ENCODE assay signal across 14 cellular contexts in the genomic region with DNA sequence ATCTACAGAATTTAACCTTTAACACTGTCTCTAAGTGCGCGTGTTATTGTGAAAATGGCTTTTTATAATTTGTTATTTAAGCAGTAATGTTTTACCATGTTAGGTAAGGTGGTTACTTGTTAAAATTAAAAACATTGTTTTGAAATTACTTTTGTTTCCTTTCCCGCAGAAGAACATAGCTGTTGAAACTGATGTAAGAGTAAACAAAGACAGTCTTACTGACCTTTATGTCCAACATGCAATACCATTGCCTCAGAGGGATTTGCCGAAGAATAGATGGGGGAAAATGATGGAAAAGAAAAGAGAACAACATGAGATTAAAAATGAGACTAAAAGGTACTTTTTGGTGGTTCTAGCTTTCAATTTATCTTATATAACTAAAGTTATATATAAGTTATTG. TPM values are rescaled to one million over a fixed set of nuclear protein-coding genes. Genes with fewer than 3 reads are reported as not detected.
DNase-seq lines count a peak whose midpoint lies in the region; ATAC-seq and TF ChIP-seq lines count a peak whose summit lies in the region.
"Had no signal": no experiment of that assay in that cellular context is flagged by ENCODE, and none has a peak within 500 bp of the region (broad histone marks: within the 10 kb centered on the region; RNA-seq: fewer than 3 reads in every experiment).

No MANE protein-coding gene starts in this region.

- H4K20me1 ChIP-seq in GM23338 (replicated peaks; ENCODE audit: insufficient read depth): peaks cover 16% of the 10 kb centered on the region; the same call in 1 of the 2 replicates

- H3K27me3 ChIP-seq in ACC112 (ENCODE audit: insufficient read depth, low read length) (no peaks in the 10 kb centered on the region), GM23338 (ENCODE audit: insufficient read depth) (no peaks in the 10 kb centered on the region), upper lobe of left lung (no peaks in the 10 kb centered on the region)
- H3K27me3 ChIP-seq: pancreas had no signal

- no peaks in the 10 kb centered on the region for H3K9me3 Mint-ChIP-seq in GM23338
- H3K9me3 Mint-ChIP-seq in activated CD8-positive, alpha-beta T cell treated with anti-CD3 and anti-CD28 coated beads, Interleukin-2, amount 10 ng/mL, durations not matched to agents 7 days and 5 days (ENCODE audit: insufficient read depth): no peaks in the 10 kb centered on the region
- no peaks in the 10 kb centered on the region for H3K9me3 Mint-ChIP-seq in mesothelial cell of epicardium
- H3K9me3 Mint-ChIP-seq: CD14-positive monocyte had no signal

- H2AFZ ChIP-seq in ACC112 (ENCODE audit: low read length, unreplicated experiment) (no peak overlapping the region), GM23338 (no peak overlapping the region)

- H3K4me3 ChIP-seq in ACC112 (ENCODE audit: low read depth, low read length) (peak overlapping the region; percentile 97), GM23338 (no peak overlapping the region), upper lobe of left lung (no peak overlapping the region)

- POLR2A ChIA-PET in activated CD8-positive, alpha-beta T cell treated with anti-CD3 and anti-CD28 coated beads, Interleukin-2, amount 10 ng/mL, durations not matched to agents 7 days and 5 days (lab: Charles Lee): interaction anchor here (0.5 kb wide), 1 partner anchor 406 kb away, joined by 3 read pairs; no protein-coding TSS in a partner anchor

- H3K9me3 ChIP-seq in upper lobe of left lung: no peaks in the 10 kb centered on the region
- H3K9me3 ChIP-seq: pancreas had no signal

- H3K27ac Mint-ChIP-seq in GM23338: no peak overlapping the region
- H3K27ac Mint-ChIP-seq in activated CD8-positive, alpha-beta T cell treated with anti-CD3 and anti-CD28 coated beads, Interleukin-2, amount 10 ng/mL, durations not matched to agents 7 days and 5 days: no peak overlapping the region
- H3K27ac Mint-ChIP-seq in mesothelial cell of epicardium: peak overlapping the region; percentile 36

- ATAC-seq in GM23338: no peak
- no peak for ATAC-seq in activated CD8-positive, alpha-beta T cell treated with anti-CD3 and anti-CD28 coated beads, Interleukin-2, amount 10 ng/mL, durations not matched to agents 7 days and 5 days
- no peak for ATAC-seq in upper lobe of left lung (ENCODE audit: low FRiP score in 2 of 2)
- ATAC-seq: left lobe of liver, pancreas had no signal

- TF ChIP-seq CTCF in GM23338 (conservative IDR thresholded peaks at IDR 0.05; ENCODE audit: low read depth in 2 of 2) (no peak), mesothelial cell of epicardium (IDR thresholded peaks at IDR 0.05; ENCODE audit: unreplicated experiment) (no peak), upper lobe of left lung (IDR thresholded peaks at IDR 0.05) (no peak)

- peak overlapping the region; percentile 96; the same call in 1 of the 2 replicates for H3K4me2 ChIP-seq in GM23338

- DNase-seq in GM23338 (ENCODE audit: low spot score) (no peak), mesothelial cell of epicardium (ENCODE audit: low spot score in 2 of 2, unreplicated experiment in 2 of 2) (no peak), upper lobe of left lung (no peak), kidney glomerular epithelial cell (lab: John Stamatoyannopoulos, UW) (no peak), GM19240 (ENCODE audit: insufficient read length, low spot score) (no peak), T-helper 9 cell (no peak)
- DNase-seq in activated CD8-positive, alpha-beta T cell treated with anti-CD3 and anti-CD28 coated beads, Interleukin-2, amount 10 ng/mL, durations not matched to agents 7 days and 5 days: no peak
- DNase-seq: GF-D8; NCI-H2081; NK-92 treated with Interleukin-12 subunit alpha and Interleukin-12 subunit beta, amount 100 ng/mL, for 24 hours; pancreas had no signal

- WGBS in upper lobe of left lung, 2 donors: 81 to 83% methylated on average over 4 of the region's 4 CpGs

- no peaks in the 10 kb centered on the region for H3K9me2 ChIP-seq in GM23338 (ENCODE audit: insufficient read depth)

- peak overlapping the region; percentile 30; the same call in 1 of the 3 replicates for H3K4me3 Mint-ChIP-seq in GM23338
- peak overlapping the region; percentile 27 for H3K4me3 Mint-ChIP-seq in activated CD8-positive, alpha-beta T cell treated with anti-CD3 and anti-CD28 coated beads, Interleukin-2, amount 10 ng/mL, durations not matched to agents 7 days and 5 days
- peak overlapping the region; percentile 100 for H3K4me3 Mint-ChIP-seq in mesothelial cell of epicardium
- H3K4me3 Mint-ChIP-seq: CD14-positive monocyte had no signal

- H3K4me1 Mint-ChIP-seq in GM23338: peaks cover 6% of the 10 kb centered on the region; the same call in 1 of the 3 replicates
- H3K4me1 Mint-ChIP-seq in activated CD8-positive, alpha-beta T cell treated with anti-CD3 and anti-CD28 coated beads, Interleukin-2, amount 10 ng/mL, durations not matched to agents 7 days and 5 days (ENCODE audit: low read depth): peaks cover 40% of the 10 kb centered on the region
- H3K4me1 Mint-ChIP-seq in mesothelial cell of epicardium: peaks cover 30% of the 10 kb centered on the region

- H3K4me1 ChIP-seq in ACC112 (ENCODE audit: control insufficient read depth, insufficient read depth, low read length, unreplicated experiment) (peaks cover 13% of the 10 kb centered on the region), GM23338 (ENCODE audit: insufficient read depth) (peaks cover 18% of the 10 kb centered on the region), upper lobe of left lung (peaks cover 21 to 28% (median 22%) of the 10 kb centered on the region in 4 donors)

- CTCF ChIA-PET in activated CD8-positive, alpha-beta T cell treated with anti-CD3 and anti-CD28 coated beads, Interleukin-2, amount 10 ng/mL, durations not matched to agents 7 days and 5 days (lab: Charles Lee): interaction anchor here (0.8 to 1.6 kb wide), 3 partner anchors 10 to 213 kb away, joined by 3 to 4 read pairs (median 3); no protein-coding TSS in a partner anchor

- no peak for TF ChIP-seq EP300 in upper lobe of left lung (IDR thresholded peaks at IDR 0.05)

- no peak for TF ChIP-seq POLR2A in upper lobe of left lung (IDR thresholded peaks at IDR 0.05)

- H3K36me3 ChIP-seq in ACC112 (ENCODE audit: insufficient read depth, low read length) (peaks cover 25% of the 10 kb centered on the region; the same call in 1 of the 2 replicates), GM23338 (ENCODE audit: insufficient read depth) (peaks cover 42% of the 10 kb centered on the region), upper lobe of left lung (peaks cover 10 to 51% (median 22%) of the 10 kb centered on the region in 4 donors)

- H3K27ac ChIP-seq in ACC112 (ENCODE audit: low read depth, low read length) (no peak overlapping the region), GM23338 (ENCODE audit: low read depth) (no peak overlapping the region), upper lobe of left lung (no peak overlapping the region)
- H3K27ac ChIP-seq: pancreas had no signal

- no peaks in the 10 kb centered on the region for H3F3A ChIP-seq in GM23338 (replicated peaks; ENCODE audit: low read depth)

- peaks cover 32% of the 10 kb centered on the region for H3K36me3 Mint-ChIP-seq in GM23338 (ENCODE audit: low read depth)
- H3K36me3 Mint-ChIP-seq in activated CD8-positive, alpha-beta T cell treated with anti-CD3 and anti-CD28 coated beads, Interleukin-2, amount 10 ng/mL, durations not matched to agents 7 days and 5 days (ENCODE audit: low read depth): peaks cover 29% of the 10 kb centered on the region
- H3K36me3 Mint-ChIP-seq in mesothelial cell of epicardium: peaks cover 17% of the 10 kb centered on the region

- peaks cover 48% of the 10 kb centered on the region for H3K79me2 ChIP-seq in ACC112 (ENCODE audit: control insufficient read depth, insufficient read depth, low read length, unreplicated experiment)
- H3K79me2 ChIP-seq in GM23338 (replicated peaks; ENCODE audit: insufficient read depth): peaks cover 52% of the 10 kb centered on the region

- peaks cover 6% of the 10 kb centered on the region for H3K27me3 Mint-ChIP-seq in GM23338 (ENCODE audit: insufficient read depth, low read depth, poor library complexity)
- H3K27me3 Mint-ChIP-seq in activated CD8-positive, alpha-beta T cell treated with anti-CD3 and anti-CD28 coated beads, Interleukin-2, amount 10 ng/mL, durations not matched to agents 7 days and 5 days (ENCODE audit: low read depth): no peaks in the 10 kb centered on the region
- no peaks in the 10 kb centered on the region for H3K27me3 Mint-ChIP-seq in mesothelial cell of epicardium (ENCODE audit: low read depth)

TF ChIP-seq in GM23338, 12 proteins besides CTCF, POLR2A, EP300 and RAD21:
- TF ChIP-seq ZNF331 (CRISPR knock-in tag; IDR thresholded peaks at IDR 0.05; ENCODE audit: low read depth) (no peak), JUNB (IDR thresholded peaks at IDR 0.05; ENCODE audit: unreplicated experiment) (no peak)
TF ChIP-seq in GM23338: peak in this region for 0.

RNA-seq across cellular contexts. Expression of a gene that starts 2.1 kb away (rescaled TPM):
- total RNA-seq in GM23338 (2014; rRNA removed; shearing (Covaris generic)): 19.6 and 26.0 TPM in 2 replicates
- polyA plus RNA-seq in GM23338 (2016; fragmentation: Nextera tagmentation; extraction: Ambion mirVana): 33.8 and 34.7 TPM in 2 replicates
- 10 to 100 TPM; 19.6 to 19.8 TPM for total RNA-seq in activated CD8-positive, alpha-beta T cell treated with anti-CD3 and anti-CD28 coated beads, Interleukin-2, amount 10 ng/mL, durations not matched to agents 7 days and 5 days
- total RNA-seq in mesothelial cell of epicardium (20.7 to 23.3 TPM (median 20.8 TPM) in 3 replicates), upper lobe of left lung (10 to 100 TPM; 12.8 to 38.5 (median 13.5) TPM)

RNA-seq across cellular contexts. Expression of a gene that starts 9.9 kb away (rescaled TPM):
- total RNA-seq in GM23338 (2014; rRNA removed; shearing (Covaris generic)): 21.2 and 23.5 TPM in 2 replicates
- 6.3 and 8.2 TPM in 2 replicates for polyA plus RNA-seq in GM23338 (2016; fragmentation: Nextera tagmentation; extraction: Ambion mirVana)
- total RNA-seq in activated CD8-positive, alpha-beta T cell treated with anti-CD3 and anti-CD28 coated beads, Interleukin-2, amount 10 ng/mL, durations not matched to agents 7 days and 5 days: 10 to 100 TPM; 16.4 to 16.6 TPM
- total RNA-seq in mesothelial cell of epicardium: 23.3 to 24.1 TPM (median 23.6 TPM) in 3 replicates
- 10 to 100 TPM; 18.6 to 25.7 (median 20.8) TPM for total RNA-seq in upper lobe of left lung

RNA-seq across cellular contexts. Expression of a gene that starts 59.4 kb away (rescaled TPM):
- total RNA-seq in GM23338 (2014; rRNA removed; shearing (Covaris generic)): 30.9 and 35.7 TPM in 2 replicates
- polyA plus RNA-seq in GM23338 (2016; fragmentation: Nextera tagmentation; extraction: Ambion mirVana): 27.2 and 29.0 TPM in 2 replicates
- 1 to 10 TPM; 1.9 to 2.2 TPM for total RNA-seq in activated CD8-positive, alpha-beta T cell treated with anti-CD3 and anti-CD28 coated beads, Interleukin-2, amount 10 ng/mL, durations not matched to agents 7 days and 5 days
- total RNA-seq in mesothelial cell of epicardium: 32.3 to 37.9 TPM (median 36.4 TPM) in 3 replicates
- total RNA-seq in upper lobe of left lung: 10 to 100 TPM in 2 of 6 donors, 1 to 10 TPM in 4; 2.4 to 15.0 (median 7.2) TPM

Comparison
In these comparisons a context has a peak if more than half of its experiments do, and no peak if none do; other contexts are left out.
1. H3K4me3 Mint-ChIP-seq: peak in every context shown above with its lines; median percentile 100 in mesothelial cell of epicardium; 30 in GM23338; 27 in activated CD8-positive, alpha-beta T cell treated with anti-CD3 and anti-CD28 coated beads, Interleukin-2, amount 10 ng/mL, durations not matched to agents 7 days and 5 days.